In the genomic region with DNA sequence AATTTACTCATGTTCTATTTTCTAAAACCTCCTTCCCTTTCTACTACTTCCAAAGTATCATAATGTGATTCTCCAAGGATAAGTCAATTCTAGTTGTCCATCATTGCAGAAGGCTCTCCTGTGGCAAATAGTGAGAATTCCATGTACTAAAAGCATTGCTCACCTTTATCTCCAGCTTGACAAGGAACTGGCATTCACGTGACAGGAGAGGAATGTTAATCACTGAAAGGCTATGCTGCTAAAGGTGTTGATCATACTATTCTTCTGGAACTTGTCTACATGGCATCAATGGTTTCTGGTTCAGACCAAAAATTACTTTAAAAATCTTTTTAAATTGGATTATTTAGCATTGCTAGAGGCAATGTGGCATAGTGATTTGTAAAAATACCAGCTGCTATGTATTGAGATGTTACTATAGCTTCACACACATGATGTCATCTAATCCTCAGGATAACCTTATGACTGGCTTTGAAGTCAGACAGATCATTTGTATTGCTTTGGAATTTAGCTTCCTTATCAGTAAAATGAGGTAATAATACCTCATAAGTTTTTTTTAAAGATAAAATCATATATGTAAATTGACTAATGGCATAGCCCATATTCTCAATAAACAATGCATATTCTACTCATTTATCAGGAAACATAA, we compare ENCODE assay signal across 34 cellular contexts.
"Had no signal": no experiment of that assay in that cellular context is flagged by ENCODE, and none has a peak within 500 bp of the region (broad histone marks: within the 10 kb centered on the region; RNA-seq: fewer than 3 reads in every experiment).

No MANE protein-coding gene starts in this region.

- H3K27ac Mint-ChIP-seq: activated B cell treated with CpG ODN at 0.5 μM for 24 hours; activated CD8-positive, alpha-beta T cell treated with anti-CD3 and anti-CD28 coated beads for 36 hours; activated naive CD8-positive, alpha-beta T cell treated with anti-CD3 and anti-CD28 coated beads for 36 hours; activated T-cell treated with anti-CD3 and anti-CD28 coated beads, Interleukin-2, amount 50 U/mL, for 72 hours; activated T-helper 17 cell treated with anti-CD3 and anti-CD28 coated beads, Interleukin-2, amount 50 U/mL, for 72 hours had no signal

- H3K27me3 ChIP-seq: ascending aorta, Peyer's patch had no signal

- H3K4me2 ChIP-seq: KMS-11 had no signal

- H3K4me3 Mint-ChIP-seq: activated B cell treated with CpG ODN at 0.5 μM for 24 hours; activated CD8-positive, alpha-beta T cell treated with anti-CD3 and anti-CD28 coated beads for 36 hours; activated naive CD8-positive, alpha-beta T cell treated with anti-CD3 and anti-CD28 coated beads for 36 hours; activated T-cell treated with anti-CD3 and anti-CD28 coated beads, Interleukin-2, amount 50 U/mL, for 72 hours; activated T-helper 17 cell treated with anti-CD3 and anti-CD28 coated beads, Interleukin-2, amount 50 U/mL, for 72 hours had no signal

- H3K4me1 ChIP-seq: Peyer's patch, SJSA1 had no signal

- H3K27ac ChIP-seq: ascending aorta, KMS-11, SJSA1, VCaP had no signal

- H3K4me1 Mint-ChIP-seq: activated B cell treated with CpG ODN at 0.5 μM for 24 hours; activated naive CD8-positive, alpha-beta T cell treated with anti-CD3 and anti-CD28 coated beads for 36 hours; activated T-helper 17 cell treated with anti-CD3 and anti-CD28 coated beads, Interleukin-2, amount 50 U/mL, for 72 hours had no signal

- H3K36me3 Mint-ChIP-seq: activated naive CD8-positive, alpha-beta T cell treated with anti-CD3 and anti-CD28 coated beads for 36 hours had no signal

- H3K36me3 ChIP-seq: ascending aorta, Peyer's patch, SJSA1 had no signal

- DNase-seq: activated B cell treated with CpG ODN at 0.5 μM for 24 hours; activated CD4-positive, alpha-beta T cell treated with anti-CD3 and anti-CD28 coated beads for 1 hour; activated CD4-positive, alpha-beta T cell treated with anti-CD3 and anti-CD28 coated beads for 48 hours; activated CD8-positive, alpha-beta T cell treated with anti-CD3 and anti-CD28 coated beads for 36 hours; activated effector memory CD4-positive, alpha-beta T cell treated with anti-CD3 and anti-CD28 coated beads, Interleukin-2, amount 50 U/mL, for 16 hours; activated naive CD4-positive, alpha-beta T cell; activated naive CD4-positive, alpha-beta T cell treated with anti-CD3 and anti-CD28 coated beads, Interleukin-2, amount 50 U/mL, for 16 hours; activated naive CD8-positive, alpha-beta T cell treated with anti-CD3 and anti-CD28 coated beads for 36 hours; activated T-cell treated with anti-CD3 and anti-CD28 coated beads, Interleukin-2, amount 50 U/mL, for 1 hour; activated T-cell treated with anti-CD3 and anti-CD28 coated beads, Interleukin-2, amount 50 U/mL, for 72 hours; amygdala; NCI-H1092 treated with DMSO at 0.1 percent for 48 hours; NCI-H1417 treated with DMSO at 0.1 percent for 48 hours; NCI-H187 treated with DMSO at 0.1 percent for 48 hours; NCI-H2081; NCI-H2171 treated with DMSO at 0.1 percent for 48 hours; NCI-H2227 treated with DMSO at 0.1 percent for 48 hours; NCI-H446 treated with DMSO at 0.1 percent for 48 hours; NCI-H524; NCI-H69; NK-92 treated with Interleukin-12 subunit alpha and Interleukin-12 subunit beta, amount 100 ng/mL, for 24 hours; PC-3; Peyer's patch; RPMI8226; SHP77 treated with DMSO at 0.1 percent for 48 hours; SW 1271; T-helper 1 cell; T-helper 2 cell; T-helper 9 cell had no signal

- H3K9me3 Mint-ChIP-seq: activated B cell treated with CpG ODN at 0.5 μM for 24 hours; activated CD8-positive, alpha-beta T cell treated with anti-CD3 and anti-CD28 coated beads for 36 hours; activated naive CD8-positive, alpha-beta T cell treated with anti-CD3 and anti-CD28 coated beads for 36 hours; activated T-cell treated with anti-CD3 and anti-CD28 coated beads, Interleukin-2, amount 50 U/mL, for 72 hours; activated T-helper 17 cell treated with anti-CD3 and anti-CD28 coated beads, Interleukin-2, amount 50 U/mL, for 72 hours had no signal

- H3K4me3 ChIP-seq: ascending aorta, Peyer's patch, SJSA1 had no signal

- H3K9me3 ChIP-seq: ascending aorta, Peyer's patch, SJSA1 had no signal

- H3K9ac ChIP-seq: KMS-11 had no signal
